Comparison of ENCODE assay signal across 17 cellular contexts in the genomic region with DNA sequence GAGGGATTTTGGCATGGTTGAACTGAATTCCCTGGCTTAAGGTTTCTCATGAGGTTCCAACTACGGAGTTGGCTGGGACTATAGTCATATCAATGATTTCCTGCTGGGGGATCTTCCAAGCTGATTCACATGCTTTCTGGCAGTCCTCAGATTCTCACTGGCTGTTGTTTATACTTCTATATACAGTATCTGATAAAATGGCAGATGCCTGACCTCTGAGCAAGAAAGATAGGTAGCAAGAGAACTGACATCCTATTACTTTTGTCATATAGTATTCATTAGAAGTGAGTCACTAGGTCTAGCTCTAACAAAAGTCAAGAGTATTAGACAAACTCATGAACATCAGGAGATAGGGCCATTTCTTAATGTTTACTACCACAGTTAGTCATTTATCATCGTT.
A peak's percentile ranks its signal among the peaks of the same experiment; 100 is the strongest.
DNase-seq lines count a peak whose midpoint lies in the region; ATAC-seq and TF ChIP-seq lines count a peak whose summit lies in the region.
"Had no signal": no experiment of that assay in that cellular context is flagged by ENCODE, and none has a peak within 500 bp of the region (broad histone marks: within the 10 kb centered on the region; RNA-seq: fewer than 3 reads in every experiment).

No MANE protein-coding gene starts in this region.

- ATAC-seq in HG03175 (IDR thresholded peaks at IDR 0.05; ENCODE audit: unreplicated experiment): no peak
- no peak for ATAC-seq in activated CD4-positive, CD25-positive, alpha-beta regulatory T cell treated with anti-CD3 and anti-CD28 coated beads, Interleukin-2, amount 50 U/mL, for 24 hours
- ATAC-seq: K562 had no signal

- DNase-seq in EL (peak; percentile 1), NCI-H446 treated with DMSO at 0.1 percent for 48 hours (lab: John Stamatoyannopoulos, UW) (peak; percentile 82), astrocyte of the hippocampus (ENCODE audit: low read depth, low spot score) (peak; percentile 2), fibroblast of pulmonary artery (ENCODE audit: low read depth) (peak; percentile 1), caudate nucleus (lab: John Stamatoyannopoulos, UW) (no peak)
- no peak for DNase-seq in activated naive CD4-positive, alpha-beta T cell (lab: John Stamatoyannopoulos, UW)
- DNase-seq: COR-L47, H9, NCI-H1048, NCI-H1436 treated with DMSO at 0.1 percent for 48 hours, NCI-H2029 treated with DMSO at 0.1 percent for 48 hours, NCI-H524, Peyer's patch, SHP77 had no signal

- H3K4me3 ChIP-seq in fibroblast of pulmonary artery (replicated peaks; ENCODE audit: low read depth, low read length): no peak overlapping the region
- H3K4me3 ChIP-seq: K562, Peyer's patch had no signal

- no peak overlapping the region for H3K27ac ChIP-seq in caudate nucleus (ENCODE audit: low read depth, low read length)
- H3K27ac ChIP-seq: Peyer's patch had no signal

- TF ChIP-seq CTCF in fibroblast of pulmonary artery (IDR thresholded peaks at IDR 0.05; ENCODE audit: low read length, missing control alignments): no peak

Comparison
In these comparisons a context has a peak if more than half of its experiments do, and no peak if none do; other contexts are left out.
1. DNase-seq: peak in EL (single experiment), NCI-H446 treated with DMSO at 0.1 percent for 48 hours (single experiment), astrocyte of the hippocampus (single experiment) and fibroblast of pulmonary artery (single experiment); none in activated naive CD4-positive, alpha-beta T cell (0 of 4) and caudate nucleus (0 of 61).